ENCODE assay signal across 20 cellular contexts in genomic region chr1:17718136-17718535, GRCh38. TPM values are rescaled to one million over a fixed set of nuclear protein-coding genes. Genes with fewer than 3 reads are reported as not detected.
DNase-seq lines count a peak whose midpoint lies in the region; TF ChIP-seq lines count a peak whose summit lies in the region.
"Had no signal": no experiment of that assay in that cellular context is flagged by ENCODE, and none has a peak within 500 bp of the region (broad histone marks: within the 10 kb centered on the region; RNA-seq: fewer than 3 reads in every experiment).

No MANE protein-coding gene starts in this region.

- H3K4me3 Mint-ChIP-seq in MCF 10A (ENCODE audit: unreplicated experiment) = no peak overlapping the region
- H3K4me3 Mint-ChIP-seq: CD4-positive, alpha-beta T cell; T-helper 2 cell treated with Interferon-gamma antibody and Interleukin-4, amounts not matched to agents 5 μg/mL and 100 μg/mL, for 36 hours had no signal

- CTCF ChIA-PET in HEK293 (lab: Yijun Ruan, JAX) (no interaction called here), MCF 10A (lab: Yijun Ruan, JAX) (no interaction called here)

- DNase-seq in DMS53 (lab: John Stamatoyannopoulos, UW) = peak; percentile 50
- DNase-seq in DMS53 treated with DMSO at 0.1 percent for 48 hours (lab: John Stamatoyannopoulos, UW; ENCODE audit: unreplicated experiment) = no peak
- DNase-seq in NCI-H345 (lab: John Stamatoyannopoulos, UW) = peak; percentile 77
- DNase-seq in left kidney (ENCODE audit: low read depth, low spot score) = peak; percentile 19
- DNase-seq in NK-92 (lab: John Stamatoyannopoulos, UW; ENCODE audit: unreplicated experiment) = no peak
- no peak for DNase-seq in activated CD4-positive, alpha-beta T cell treated with anti-CD3 and anti-CD28 coated beads, Interleukin-2, amount 50 U/mL, for 48 hours
- DNase-seq in MCF 10A (ENCODE audit: unreplicated experiment) = no peak
- DNase-seq: ACHN; Caco-2; CD4-positive, alpha-beta T cell; DMS 273 treated with DMSO at 0.1 percent for 48 hours; GDM1; KG1; NCI-H1694 treated with DMSO at 0.1 percent for 48 hours; NCI-H446 treated with DMSO at 0.1 percent for 48 hours; NCI-H69 had no signal

- H3K36me3 Mint-ChIP-seq in MCF 10A (ENCODE audit: insufficient read depth, unreplicated experiment) = no peaks in the 10 kb centered on the region

- no peak overlapping the region for H3K4me3 ChIP-seq in HEK293 (ENCODE audit: low read depth, low read length)
- H3K4me3 ChIP-seq: BLaER1 had no signal

- H3K36me3 ChIP-seq in HEK293 (ENCODE audit: control insufficient read depth in 2 of 2, insufficient read depth in 1 of 2, low read length in 2 of 2) = no peaks in the 10 kb centered on the region

- H3K9me3 Mint-ChIP-seq in MCF 10A (ENCODE audit: unreplicated experiment) = no peaks in the 10 kb centered on the region
- H3K9me3 Mint-ChIP-seq: CD4-positive, alpha-beta T cell; T-helper 2 cell treated with Interferon-gamma antibody and Interleukin-4, amounts not matched to agents 5 μg/mL and 100 μg/mL, for 36 hours had no signal

- no peaks in the 10 kb centered on the region; the same call in 1 of the 2 replicates for H3K4me1 ChIP-seq in HEK293 (ENCODE audit: control insufficient read depth, insufficient read depth, low read length)
- H3K4me1 ChIP-seq: Caco-2 had no signal

- BruUV-seq in MCF 10A (replicated peaks; lab: Mats Ljungman, UMichigan) = no TSS peak

- no peak overlapping the region for H3K27ac ChIP-seq in HEK293 (ENCODE audit: extremely low read depth, low read depth, low read length)
- H3K27ac ChIP-seq: 22Rv1, BLaER1 had no signal

- H3K27me3 Mint-ChIP-seq in MCF 10A (ENCODE audit: insufficient read depth, unreplicated experiment) = peaks cover 11% of the 10 kb centered on the region

- H3K9me3 ChIP-seq in HEK293 (ENCODE audit: control insufficient read depth, insufficient read depth, low read depth, low read length) = no peaks in the 10 kb centered on the region
- H3K9me3 ChIP-seq: BLaER1, Caco-2 had no signal

- TF ChIP-seq CTCF in HEK293 (tag by site-specific recombination; IDR thresholded peaks at IDR 0.05) (no peak), MCF 10A (IDR thresholded peaks at IDR 0.05; ENCODE audit: unreplicated experiment) (no peak)

- intact Hi-C loops in MCF 10A (cut with micrococcal nuclease) = no loop called here

- H3K4me1 Mint-ChIP-seq in MCF 10A (ENCODE audit: insufficient read depth, unreplicated experiment) = no peaks in the 10 kb centered on the region

- POLR2A ChIA-PET in HEK293 (lab: Yijun Ruan, JAX) = no interaction called here
- POLR2A ChIA-PET in MCF 10A (lab: Yijun Ruan, JAX) = no interaction called here

- H3K27ac Mint-ChIP-seq in MCF 10A (ENCODE audit: low read depth, unreplicated experiment) = no peak overlapping the region
- H3K27ac Mint-ChIP-seq: CD4-positive, alpha-beta T cell; T-helper 2 cell treated with Interferon-gamma antibody and Interleukin-4, amounts not matched to agents 5 μg/mL and 100 μg/mL, for 36 hours had no signal

TF ChIP-seq in HEK293, 187 proteins besides CTCF, POLR2A, EP300 and RAD21:
- no peak for TF ChIP-seq KLF17 (tag by site-specific recombination; IDR thresholded peaks at IDR 0.05)
- peak; percentile 49; the same call in 1 of the 2 replicates for TF ChIP-seq SCRT1 (tag by site-specific recombination; IDR thresholded peaks at IDR 0.05; ENCODE audit: borderline replicate concordance)
- TF ChIP-seq SCRT2 (tag by site-specific recombination; IDR thresholded peaks at IDR 0.05) = peak; percentile 77
- TF ChIP-seq, protein P1, sequence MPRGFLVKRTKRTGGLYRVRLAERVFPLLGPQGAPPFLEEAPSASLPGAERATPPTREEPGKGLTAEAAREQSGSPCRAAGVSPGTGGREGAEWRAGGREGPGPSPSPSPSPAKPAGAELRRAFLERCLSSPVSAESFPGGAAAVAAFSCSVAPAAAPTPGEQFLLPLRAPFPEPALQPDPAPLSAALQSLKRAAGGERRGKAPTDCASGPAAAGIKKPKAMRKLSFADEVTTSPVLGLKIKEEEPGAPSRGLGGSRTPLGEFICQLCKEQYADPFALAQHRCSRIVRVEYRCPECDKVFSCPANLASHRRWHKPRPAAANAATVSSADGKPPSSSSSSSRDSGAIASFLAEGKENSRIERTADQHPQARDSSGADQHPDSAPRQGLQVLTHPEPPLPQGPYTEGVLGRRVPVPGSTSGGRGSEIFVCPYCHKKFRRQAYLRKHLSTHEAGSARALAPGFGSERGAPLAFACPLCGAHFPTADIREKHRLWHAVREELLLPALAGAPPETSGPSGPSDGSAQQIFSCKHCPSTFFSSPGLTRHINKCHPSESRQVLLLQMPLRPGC (tag by site-specific recombination; IDR thresholded peaks at IDR 0.05) = no peak
- no peak for TF ChIP-seq BCL11A (tag by site-specific recombination; IDR thresholded peaks at IDR 0.05; ENCODE audit: low read depth)

RNA-seq across cellular contexts. Expression of gene ACTL8, which starts 37.0 kb away (rescaled TPM):
- 0.23 TPM in 1 of 2 replicates, not detected in the other for total RNA-seq in MCF 10A (2022)
- total RNA-seq: CD4-positive, alpha-beta T cell had no signal

Comparison
In these comparisons a context has a peak if more than half of its experiments do, and no peak if none do; other contexts are left out.
1. DNase-seq: peak in DMS53 (single experiment), NCI-H345 (single experiment) and left kidney (single experiment); none in DMS53 treated with DMSO at 0.1 percent for 48 hours (single experiment), NK-92 (single experiment), activated CD4-positive, alpha-beta T cell treated with anti-CD3 and anti-CD28 coated beads, Interleukin-2, amount 50 U/mL, for 48 hours (0 of 2) and MCF 10A (single experiment).